9 cellular contexts compared by ENCODE assay signal in genomic region chr1:233543338-233544255, GRCh38.
A peak's percentile ranks its signal among the peaks of the same experiment; 100 is the strongest.
DNase-seq lines count a peak whose midpoint lies in the region; ATAC-seq, FAIRE-seq and TF ChIP-seq lines count a peak whose summit lies in the region.
"Had no signal": no experiment of that assay in that cellular context is flagged by ENCODE, and none has a peak within 500 bp of the region (broad histone marks: within the 10 kb centered on the region; RNA-seq: fewer than 3 reads in every experiment).

No MANE protein-coding gene starts in this region.

- DNase-seq in AG08395 (ENCODE audit: low spot score), result peak; percentile 88
- DNase-seq in HPDE6-E6E7 (ENCODE audit: extremely low spot score), result peak; percentile 96
- peak; percentile 88 for DNase-seq in astrocyte of the spinal cord (ENCODE audit: low read depth, low spot score)
- DNase-seq in HepG2 (ENCODE audit: low spot score), result peak; percentile 2
- DNase-seq in AML-193 (lab: John Stamatoyannopoulos, UW), result no peak
- DNase-seq in NCI-H1417 treated with DMSO at 0.1 percent for 48 hours (lab: John Stamatoyannopoulos, UW), result no peak
- DNase-seq: activated T-cell treated with anti-CD3 and anti-CD28 coated beads, Interleukin-2, amount 50 U/mL, for 72 hours had no signal

- H3K4me1 ChIP-seq in HepG2 (ENCODE audit: insufficient read depth, low read length), result no peaks in the 10 kb centered on the region

- H3K4me3 ChIP-seq in astrocyte of the spinal cord (ENCODE audit: low read depth, low read length) (no peak overlapping the region), HepG2 (replicated peaks in 1 of 3; ENCODE audit: insufficient read depth in 1 of 3, low read depth in 2 of 3, low read length in 3 of 3) (no peak overlapping the region)

- POLR2A ChIA-PET in HepG2 (lab: Yijun Ruan, JAX), result no interaction called here

- H3K9me3 ChIP-seq in HepG2 (ENCODE audit: low read length), result no peaks in the 10 kb centered on the region

- CTCF ChIA-PET in HepG2 (lab: Yijun Ruan, JAX; ENCODE audit: low intra/inter-chr PET ratio, low total read pairs), result no interaction called here

- no peaks in the 10 kb centered on the region for H3K27me3 ChIP-seq in HepG2 (ENCODE audit: control insufficient read depth in 1 of 2, insufficient read depth in 2 of 2, low read length in 2 of 2)

- no peak overlapping the region for H3K9ac ChIP-seq in HepG2 (ENCODE audit: insufficient read depth, low read depth, low read length)

- H4K20me1 ChIP-seq in HepG2 (ENCODE audit: insufficient read depth, low read length), result no peaks in the 10 kb centered on the region

- TF ChIP-seq CTCF in astrocyte of the spinal cord (IDR thresholded peaks at IDR 0.05; ENCODE audit: low read depth, low read length) (no peak), HepG2 (CRISPR knock-in tag; IDR thresholded peaks at IDR 0.05) (no peak)

- no peak overlapping the region for H3K4me2 ChIP-seq in HepG2 (ENCODE audit: low read depth, low read length)

- in situ Hi-C loops in astrocyte of the spinal cord (cut with HindIII; ENCODE audit: low sequenced_read_pairs), result no loop called here
- in situ Hi-C loops in HepG2 (cut with HindIII; ENCODE audit: extremely low pct_ligation_motif_present, low pct_unique_long_range_greater_than_20kb), result no loop called here

- no peak for TF ChIP-seq RAD21 in HepG2 (CRISPR knock-in tag; IDR thresholded peaks at IDR 0.05)

- no peaks in the 10 kb centered on the region for H3K36me3 ChIP-seq in HepG2 (replicated peaks in 1 of 2; ENCODE audit: control insufficient read depth in 1 of 2, insufficient read depth in 2 of 2, low read length in 2 of 2)

- TF ChIP-seq EP300 in HepG2 (IDR thresholded peaks at IDR 0.05; ENCODE audit: low read depth in 2 of 2, low read length in 2 of 2) (no peak), HepG2 (CRISPR knock-in tag; IDR thresholded peaks at IDR 0.05; ENCODE audit: borderline replicate concordance) (no peak)

- no TSS peak for BruUV-seq in HepG2 (replicated peaks; lab: Mats Ljungman, UMichigan)

- ATAC-seq in HepG2 (peak; percentile 70), HG03280 (IDR thresholded peaks at IDR 0.05; ENCODE audit: unreplicated experiment) (no peak), GM18505 (IDR thresholded peaks at IDR 0.05; ENCODE audit: unreplicated experiment) (no peak)

- H2AFZ ChIP-seq in HepG2 (ENCODE audit: low read length), result no peak overlapping the region

- no peaks in the 10 kb centered on the region for H3K79me2 ChIP-seq in HepG2 (ENCODE audit: insufficient read depth, low read length)

- H3K27ac ChIP-seq in HepG2 (ENCODE audit: extremely low read length, insufficient read depth, low read length), result no peak overlapping the region

- no peak for FAIRE-seq in HepG2 (lab: Jason Lieb, UNC)

- 11% methylated on average over 8 of the region's 8 CpGs for WGBS in HepG2 (ENCODE audit: low lambda C conversion rate)

- TF ChIP-seq POLR2A in HepG2 (IDR thresholded peaks at IDR 0.05; ENCODE audit: insufficient read depth in 1 of 2, low read depth in 2 of 2, low read length in 2 of 2), result no peak
- no peak for TF ChIP-seq POLR2A in GM18505 (IDR thresholded peaks at IDR 0.05; ENCODE audit: borderline replicate concordance, extremely low read depth, insufficient read depth, insufficient read length)

- intact Hi-C loops in HepG2 (cut with micrococcal nuclease; ENCODE audit: unreplicated experiment), result no loop called here

TF ChIP-seq in HepG2, 621 proteins besides CTCF, POLR2A, EP300 and RAD21:
- TF ChIP-seq FOSL2 (CRISPR knock-in tag; IDR thresholded peaks at IDR 0.05) (peak; percentile 57), ZNF205 (CRISPR knock-in tag; IDR thresholded peaks at IDR 0.05) (no peak)

Comparison
In these comparisons a context has a peak if more than half of its experiments do, and no peak if none do; other contexts are left out.
1. DNase-seq: peak in AG08395 (single experiment), HPDE6-E6E7 (single experiment), astrocyte of the spinal cord (single experiment) and HepG2 (single experiment); none in AML-193 (0 of 2) and NCI-H1417 treated with DMSO at 0.1 percent for 48 hours (single experiment).